Comparison of ENCODE assay signal across 2 cellular contexts in the genomic region with DNA sequence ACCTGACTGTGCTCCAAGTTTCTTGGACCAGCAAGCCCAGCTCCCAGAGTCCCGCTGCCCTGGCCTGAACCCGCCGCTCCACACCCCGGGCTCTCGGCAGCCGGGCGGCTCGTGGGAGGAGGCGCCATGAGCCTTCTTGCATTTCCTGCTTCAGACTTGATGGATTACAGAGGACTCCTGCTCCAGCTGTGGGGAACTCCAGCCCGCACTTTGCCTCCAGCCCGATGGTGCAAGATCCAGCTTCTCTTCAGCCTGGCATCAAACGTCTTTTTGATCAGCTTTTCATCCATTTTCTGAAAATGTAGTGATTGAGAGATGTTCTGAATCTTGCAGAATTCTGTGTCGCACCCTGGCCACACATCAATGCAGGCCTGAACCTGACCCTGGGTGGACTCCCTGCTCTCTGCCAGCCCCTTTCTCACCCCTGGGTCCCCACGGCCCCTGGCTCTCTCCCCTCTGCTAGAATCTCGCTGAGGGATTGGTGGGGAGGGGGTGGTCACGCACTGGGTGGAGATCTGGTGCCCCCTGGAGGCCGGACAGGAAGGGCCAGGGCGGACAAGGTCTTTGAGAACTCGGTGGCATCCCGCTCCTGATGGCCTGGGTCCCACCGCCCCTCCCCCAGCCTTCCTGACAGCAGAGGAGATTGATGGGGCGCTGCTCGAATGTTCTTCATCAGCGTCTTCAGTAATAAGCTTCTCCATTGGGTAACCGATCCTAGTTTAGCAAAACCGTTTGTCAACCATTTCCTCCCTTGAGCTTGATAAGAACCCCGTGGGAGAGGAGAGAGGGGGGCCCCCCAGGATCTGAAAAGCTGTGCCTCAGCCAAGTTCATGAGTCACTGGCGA.
TF ChIP-seq lines count a peak whose summit lies in the region.

No MANE protein-coding gene starts in this region.

TF ChIP-seq in GM23338, 12 proteins besides CTCF, POLR2A, EP300 and RAD21 (continued from another document and continues in another):
- TF ChIP-seq REST (IDR thresholded peaks at IDR 0.05; ENCODE audit: unreplicated experiment) = no peak
- no peak for TF ChIP-seq ZNF114 (CRISPR knock-in tag; IDR thresholded peaks at IDR 0.05)
- TF ChIP-seq POLR2AphosphoS5 (IDR thresholded peaks at IDR 0.05; ENCODE audit: low read depth) = peak; percentile 45
- no peak for TF ChIP-seq EZH2 (IDR thresholded peaks at IDR 0.05; ENCODE audit: low read depth, unreplicated experiment)
- no peak for TF ChIP-seq JUNB (IDR thresholded peaks at IDR 0.05; ENCODE audit: unreplicated experiment)
- TF ChIP-seq, protein P1, sequence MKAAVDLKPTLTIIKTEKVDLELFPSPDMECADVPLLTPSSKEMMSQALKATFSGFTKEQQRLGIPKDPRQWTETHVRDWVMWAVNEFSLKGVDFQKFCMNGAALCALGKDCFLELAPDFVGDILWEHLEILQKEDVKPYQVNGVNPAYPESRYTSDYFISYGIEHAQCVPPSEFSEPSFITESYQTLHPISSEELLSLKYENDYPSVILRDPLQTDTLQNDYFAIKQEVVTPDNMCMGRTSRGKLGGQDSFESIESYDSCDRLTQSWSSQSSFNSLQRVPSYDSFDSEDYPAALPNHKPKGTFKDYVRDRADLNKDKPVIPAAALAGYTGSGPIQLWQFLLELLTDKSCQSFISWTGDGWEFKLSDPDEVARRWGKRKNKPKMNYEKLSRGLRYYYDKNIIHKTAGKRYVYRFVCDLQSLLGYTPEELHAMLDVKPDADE (IDR thresholded peaks at IDR 0.05) = 0 out of 2 replicates have a peak, but pooled peaks have one; percentile 41

TF ChIP-seq in HepG2, 621 proteins besides CTCF, POLR2A, EP300 and RAD21 (continued from another document and continues in another):
- TF ChIP-seq PATZ1 (CRISPR knock-in tag; IDR thresholded peaks at IDR 0.05) (peak; percentile 50; the same call in 1 of the 2 replicates), SMAD9 (CRISPR knock-in tag; IDR thresholded peaks at IDR 0.05) (no peak), ISL2 (CRISPR knock-in tag; IDR thresholded peaks at IDR 0.05) (no peak), KLF15 (CRISPR knock-in tag; IDR thresholded peaks at IDR 0.05; ENCODE audit: borderline replicate concordance) (no peak), LCORL (IDR thresholded peaks at IDR 0.05) (no peak), LCORL (CRISPR knock-in tag; IDR thresholded peaks at IDR 0.05) (no peak), ZNF230 (CRISPR knock-in tag; IDR thresholded peaks at IDR 0.05) (no peak), PREB (CRISPR knock-in tag; IDR thresholded peaks at IDR 0.05) (no peak), MAFF (IDR thresholded peaks at IDR 0.05; ENCODE audit: low read depth, low read length) (no peak), TBX3 (IDR thresholded peaks at IDR 0.05; ENCODE audit: borderline replicate concordance) (no peak), GPN1 (CRISPR knock-in tag; IDR thresholded peaks at IDR 0.05; ENCODE audit: borderline replicate concordance) (no peak), XRCC5 (optimal IDR thresholded peaks at IDR 0.05; ENCODE audit: low read length) (peak; percentile 60), POGZ (CRISPR knock-in tag; IDR thresholded peaks at IDR 0.05) (peak; percentile 33; the same call in 1 of the 2 replicates), BORCS8-MEF2B (CRISPR knock-in tag; IDR thresholded peaks at IDR 0.05) (no peak), NR2F1 (CRISPR knock-in tag; IDR thresholded peaks at IDR 0.05) (0 out of 4 replicates have a peak, but pooled peaks of 1 of the 2 experiments have one; percentile 7), ZNF530 (CRISPR knock-in tag; IDR thresholded peaks at IDR 0.05; ENCODE audit: low read depth) (no peak), ZNF883 (CRISPR knock-in tag; IDR thresholded peaks at IDR 0.05; ENCODE audit: not compliant biosample characterization) (no peak), ZFX (CRISPR knock-in tag; IDR thresholded peaks at IDR 0.05; ENCODE audit: low read depth) (no peak), NFKBIZ (CRISPR knock-in tag; IDR thresholded peaks at IDR 0.05) (no peak), CENPT (CRISPR knock-in tag; IDR thresholded peaks at IDR 0.05; ENCODE audit: low read depth) (no peak), YEATS2 (CRISPR knock-in tag; IDR thresholded peaks at IDR 0.05; ENCODE audit: borderline replicate concordance) (0 out of 2 replicates have a peak, but pooled peaks have one; percentile 11), ZNF572 (CRISPR knock-in tag; IDR thresholded peaks at IDR 0.05) (0 out of 2 replicates have a peak, but pooled peaks have one; percentile 28)
- TF ChIP-seq, protein P2, sequence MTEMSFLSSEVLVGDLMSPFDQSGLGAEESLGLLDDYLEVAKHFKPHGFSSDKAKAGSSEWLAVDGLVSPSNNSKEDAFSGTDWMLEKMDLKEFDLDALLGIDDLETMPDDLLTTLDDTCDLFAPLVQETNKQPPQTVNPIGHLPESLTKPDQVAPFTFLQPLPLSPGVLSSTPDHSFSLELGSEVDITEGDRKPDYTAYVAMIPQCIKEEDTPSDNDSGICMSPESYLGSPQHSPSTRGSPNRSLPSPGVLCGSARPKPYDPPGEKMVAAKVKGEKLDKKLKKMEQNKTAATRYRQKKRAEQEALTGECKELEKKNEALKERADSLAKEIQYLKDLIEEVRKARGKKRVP (CRISPR knock-in tag; IDR thresholded peaks at IDR 0.05) = peak in 1 of 2 experiments; percentile 16; a peak in 1 of 4 replicates
- TF ChIP-seq, protein P3, sequence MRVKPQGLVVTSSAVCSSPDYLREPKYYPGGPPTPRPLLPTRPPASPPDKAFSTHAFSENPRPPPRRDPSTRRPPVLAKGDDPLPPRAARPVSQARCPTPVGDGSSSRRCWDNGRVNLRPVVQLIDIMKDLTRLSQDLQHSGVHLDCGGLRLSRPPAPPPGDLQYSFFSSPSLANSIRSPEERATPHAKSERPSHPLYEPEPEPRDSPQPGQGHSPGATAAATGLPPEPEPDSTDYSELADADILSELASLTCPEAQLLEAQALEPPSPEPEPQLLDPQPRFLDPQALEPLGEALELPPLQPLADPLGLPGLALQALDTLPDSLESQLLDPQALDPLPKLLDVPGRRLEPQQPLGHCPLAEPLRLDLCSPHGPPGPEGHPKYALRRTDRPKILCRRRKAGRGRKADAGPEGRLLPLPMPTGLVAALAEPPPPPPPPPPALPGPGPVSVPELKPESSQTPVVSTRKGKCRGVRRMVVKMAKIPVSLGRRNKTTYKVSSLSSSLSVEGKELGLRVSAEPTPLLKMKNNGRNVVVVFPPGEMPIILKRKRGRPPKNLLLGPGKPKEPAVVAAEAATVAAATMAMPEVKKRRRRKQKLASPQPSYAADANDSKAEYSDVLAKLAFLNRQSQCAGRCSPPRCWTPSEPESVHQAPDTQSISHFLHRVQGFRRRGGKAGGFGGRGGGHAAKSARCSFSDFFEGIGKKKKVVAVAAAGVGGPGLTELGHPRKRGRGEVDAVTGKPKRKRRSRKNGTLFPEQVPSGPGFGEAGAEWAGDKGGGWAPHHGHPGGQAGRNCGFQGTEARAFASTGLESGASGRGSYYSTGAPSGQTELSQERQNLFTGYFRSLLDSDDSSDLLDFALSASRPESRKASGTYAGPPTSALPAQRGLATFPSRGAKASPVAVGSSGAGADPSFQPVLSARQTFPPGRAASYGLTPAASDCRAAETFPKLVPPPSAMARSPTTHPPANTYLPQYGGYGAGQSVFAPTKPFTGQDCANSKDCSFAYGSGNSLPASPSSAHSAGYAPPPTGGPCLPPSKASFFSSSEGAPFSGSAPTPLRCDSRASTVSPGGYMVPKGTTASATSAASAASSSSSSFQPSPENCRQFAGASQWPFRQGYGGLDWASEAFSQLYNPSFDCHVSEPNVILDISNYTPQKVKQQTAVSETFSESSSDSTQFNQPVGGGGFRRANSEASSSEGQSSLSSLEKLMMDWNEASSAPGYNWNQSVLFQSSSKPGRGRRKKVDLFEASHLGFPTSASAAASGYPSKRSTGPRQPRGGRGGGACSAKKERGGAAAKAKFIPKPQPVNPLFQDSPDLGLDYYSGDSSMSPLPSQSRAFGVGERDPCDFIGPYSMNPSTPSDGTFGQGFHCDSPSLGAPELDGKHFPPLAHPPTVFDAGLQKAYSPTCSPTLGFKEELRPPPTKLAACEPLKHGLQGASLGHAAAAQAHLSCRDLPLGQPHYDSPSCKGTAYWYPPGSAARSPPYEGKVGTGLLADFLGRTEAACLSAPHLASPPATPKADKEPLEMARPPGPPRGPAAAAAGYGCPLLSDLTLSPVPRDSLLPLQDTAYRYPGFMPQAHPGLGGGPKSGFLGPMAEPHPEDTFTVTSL (CRISPR knock-in tag; IDR thresholded peaks at IDR 0.05; ENCODE audit: borderline replicate concordance) = no peak
- TF ChIP-seq, protein P4, sequence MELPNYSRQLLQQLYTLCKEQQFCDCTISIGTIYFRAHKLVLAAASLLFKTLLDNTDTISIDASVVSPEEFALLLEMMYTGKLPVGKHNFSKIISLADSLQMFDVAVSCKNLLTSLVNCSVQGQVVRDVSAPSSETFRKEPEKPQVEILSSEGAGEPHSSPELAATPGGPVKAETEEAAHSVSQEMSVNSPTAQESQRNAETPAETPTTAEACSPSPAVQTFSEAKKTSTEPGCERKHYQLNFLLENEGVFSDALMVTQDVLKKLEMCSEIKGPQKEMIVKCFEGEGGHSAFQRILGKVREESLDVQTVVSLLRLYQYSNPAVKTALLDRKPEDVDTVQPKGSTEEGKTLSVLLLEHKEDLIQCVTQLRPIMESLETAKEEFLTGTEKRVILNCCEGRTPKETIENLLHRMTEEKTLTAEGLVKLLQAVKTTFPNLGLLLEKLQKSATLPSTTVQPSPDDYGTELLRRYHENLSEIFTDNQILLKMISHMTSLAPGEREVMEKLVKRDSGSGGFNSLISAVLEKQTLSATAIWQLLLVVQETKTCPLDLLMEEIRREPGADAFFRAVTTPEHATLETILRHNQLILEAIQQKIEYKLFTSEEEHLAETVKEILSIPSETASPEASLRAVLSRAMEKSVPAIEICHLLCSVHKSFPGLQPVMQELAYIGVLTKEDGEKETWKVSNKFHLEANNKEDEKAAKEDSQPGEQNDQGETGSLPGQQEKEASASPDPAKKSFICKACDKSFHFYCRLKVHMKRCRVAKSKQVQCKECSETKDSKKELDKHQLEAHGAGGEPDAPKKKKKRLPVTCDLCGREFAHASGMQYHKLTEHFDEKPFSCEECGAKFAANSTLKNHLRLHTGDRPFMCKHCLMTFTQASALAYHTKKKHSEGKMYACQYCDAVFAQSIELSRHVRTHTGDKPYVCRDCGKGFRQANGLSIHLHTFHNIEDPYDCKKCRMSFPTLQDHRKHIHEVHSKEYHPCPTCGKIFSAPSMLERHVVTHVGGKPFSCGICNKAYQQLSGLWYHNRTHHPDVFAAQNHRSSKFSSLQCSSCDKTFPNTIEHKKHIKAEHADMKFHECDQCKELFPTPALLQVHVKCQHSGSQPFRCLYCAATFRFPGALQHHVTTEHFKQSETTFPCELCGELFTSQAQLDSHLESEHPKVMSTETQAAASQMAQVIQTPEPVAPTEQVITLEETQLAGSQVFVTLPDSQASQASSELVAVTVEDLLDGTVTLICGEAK (IDR thresholded peaks at IDR 0.05) = no peak
- TF ChIP-seq, protein P4 (CRISPR knock-in tag; IDR thresholded peaks at IDR 0.05) = no peak
